In genomic region chr17:48052956-48053757, GRCh38 we compare ENCODE assay signal across 8 cellular contexts. TPM values are rescaled to one million over a fixed set of nuclear protein-coding genes. Genes with fewer than 3 reads are reported as not detected.
DNase-seq lines count a peak whose midpoint lies in the region; ATAC-seq, FAIRE-seq and TF ChIP-seq lines count a peak whose summit lies in the region.

No MANE protein-coding gene starts in this region.

- 0 out of 2 replicates have a peak overlapping the region, but pooled peaks have one; percentile 3 for H3K4me3 ChIP-seq in K562

- peaks cover 76% of the 10 kb centered on the region for H3K4me1 Mint-ChIP-seq in stimulated activated effector memory CD8-positive, alpha-beta T cell treated with anti-CD3 and anti-CD28 coated beads, Interleukin-12 subunit alpha, Interleukin-12 subunit beta, amount 100 ng/mL, for 72 hours

- peaks cover 85% of the 10 kb centered on the region for H3K79me2 ChIP-seq in K562 (ENCODE audit: control insufficient read depth, insufficient read depth, low read length)

- no peaks in the 10 kb centered on the region for H3K9me3 ChIP-seq in ES-I3 (ENCODE audit: control insufficient read depth, insufficient read depth, low read length)
- no peaks in the 10 kb centered on the region for H3K9me3 ChIP-seq in K562 (replicated peaks; ENCODE audit: control insufficient read depth, insufficient read depth, low read depth, low read length)

- H3K27ac ChIP-seq in K562 (ENCODE audit: extremely low read depth, low read depth, low read length) (peak overlapping the region; percentile 17; the same call in 1 of the 3 replicates), foreskin keratinocyte (no peak overlapping the region)

- in situ Hi-C loops in K562 (cut with MboI), result no loop called here

- no peaks in the 10 kb centered on the region for H3K27me3 ChIP-seq in K562 (ENCODE audit: control insufficient read depth in 2 of 2, insufficient read depth in 2 of 2, low read length in 2 of 2)
- no peaks in the 10 kb centered on the region for H3K27me3 ChIP-seq in foreskin keratinocyte

- POLR2A ChIA-PET in K562 (lab: Yijun Ruan, JAX), result interaction anchor here (0.6 to 1.3 kb wide), 5 partner anchors 9 to 71 kb away, joined by 3 to 4 read pairs (median 3); no protein-coding TSS in a partner anchor

- peaks cover 94% of the 10 kb centered on the region for H3K36me3 Mint-ChIP-seq in stimulated activated effector memory CD8-positive, alpha-beta T cell treated with anti-CD3 and anti-CD28 coated beads, Interleukin-12 subunit alpha, Interleukin-12 subunit beta, amount 100 ng/mL, for 72 hours

- no peak for TF ChIP-seq CTCF in K562 (IDR thresholded peaks at IDR 0.05 in 2 of 3, conservative IDR thresholded peaks at IDR 0.05 in 1 of 3; ENCODE audit: insufficient read depth in 2 of 3, low read depth in 1 of 3, low read length in 3 of 3)
- no peak for TF ChIP-seq CTCF in foreskin keratinocyte (conservative IDR thresholded peaks at IDR 0.05)

- no peak overlapping the region for H2AFZ ChIP-seq in K562 (ENCODE audit: low read depth, low read length)

- no peaks in the 10 kb centered on the region for H3K9me3 Mint-ChIP-seq in stimulated activated effector memory CD8-positive, alpha-beta T cell treated with anti-CD3 and anti-CD28 coated beads, Interleukin-12 subunit alpha, Interleukin-12 subunit beta, amount 100 ng/mL, for 72 hours

- WGBS in K562 (ENCODE audit: insufficient coverage, low coverage, missing lambda C conversion rate), result 40% methylated on average over 5 of the region's 5 CpGs

- H3K4me3 Mint-ChIP-seq in stimulated activated effector memory CD8-positive, alpha-beta T cell treated with anti-CD3 and anti-CD28 coated beads, Interleukin-12 subunit alpha, Interleukin-12 subunit beta, amount 100 ng/mL, for 72 hours, result peak overlapping the region; percentile 86

- H3K9me1 ChIP-seq in K562 (ENCODE audit: control insufficient read depth, insufficient read depth, low read length), result peaks cover 17% of the 10 kb centered on the region

- H4K20me1 ChIP-seq in K562 (replicated peaks; ENCODE audit: control insufficient read depth, insufficient read depth, low read length), result peaks cover 34% of the 10 kb centered on the region

- ATAC-seq in K562 (no peak), GM19463 (IDR thresholded peaks at IDR 0.05; ENCODE audit: unreplicated experiment) (no peak), GM18511 (IDR thresholded peaks at IDR 0.05; ENCODE audit: unreplicated experiment) (no peak), foreskin keratinocyte (no peak)
- no peak for ATAC-seq in stimulated activated effector memory CD8-positive, alpha-beta T cell treated with anti-CD3 and anti-CD28 coated beads, Interleukin-12 subunit alpha, Interleukin-12 subunit beta, amount 100 ng/mL, for 72 hours

- BruUV-seq in K562 (replicated peaks; lab: Mats Ljungman, UMichigan), result no TSS peak

- peak; percentile 58 for FAIRE-seq in K562 (lab: Jason Lieb, UNC)

- no peak for TF ChIP-seq POLR2A in K562 (conservative IDR thresholded peaks at IDR 0.05)

- intact Hi-C loops in K562 (cut with micrococcal nuclease), result no loop called here

- no peak for TF ChIP-seq RAD21 in K562 (CRISPR knock-in tag; conservative IDR thresholded peaks at IDR 0.05 in 1 of 2, IDR thresholded peaks at IDR 0.05 in 1 of 2)

- H3K27ac Mint-ChIP-seq in stimulated activated effector memory CD8-positive, alpha-beta T cell treated with anti-CD3 and anti-CD28 coated beads, Interleukin-12 subunit alpha, Interleukin-12 subunit beta, amount 100 ng/mL, for 72 hours, result peak overlapping the region; percentile 85

- H3K36me3 ChIP-seq in ES-I3 (ENCODE audit: insufficient read depth, low read length), result peaks cover 23% of the 10 kb centered on the region
- H3K36me3 ChIP-seq in K562 (ENCODE audit: control insufficient read depth, insufficient read depth, low read length), result peaks cover 73% of the 10 kb centered on the region

- CTCF ChIA-PET in K562 (lab: Yijun Ruan, JAX; ENCODE audit: low intra/inter-chr PET ratio), result no interaction called here

- H3K4me1 ChIP-seq in ES-I3 (ENCODE audit: insufficient read depth, low read length) (peaks cover 44% of the 10 kb centered on the region), K562 (replicated peaks in 1 of 2; ENCODE audit: control insufficient read depth in 2 of 2, insufficient read depth in 2 of 2, low read length in 2 of 2) (peaks cover 54 to 63% of the 10 kb centered on the region in 2 experiments), foreskin keratinocyte (peaks cover 42% of the 10 kb centered on the region)

- H3K9ac ChIP-seq in ES-I3 (ENCODE audit: low read depth, low read length) (peak overlapping the region; percentile 18), K562 (ENCODE audit: insufficient read depth in 1 of 2, low read depth in 2 of 2, low read length in 2 of 2) (peak overlapping the region; percentile 22 to 23; a peak in 3 of 4 replicates)

- TF ChIP-seq EP300 in K562 (IDR thresholded peaks at IDR 0.05; ENCODE audit: low read length), result no peak

- H3K4me2 ChIP-seq in K562 (ENCODE audit: insufficient read depth, low read length), result peak overlapping the region; percentile 53

- peak; percentile 67 for DNase-seq in NCI-H345 treated with DMSO at 0.1 percent for 48 hours (lab: John Stamatoyannopoulos, UW; ENCODE audit: unreplicated experiment)
- DNase-seq in K562 (ENCODE audit: extremely low read depth in 1 of 4, low spot score in 3 of 4), result peak in 3 of 4 experiments; percentile 20 to 57 (median 32)
- DNase-seq in iris pigment epithelial cell (ENCODE audit: low read depth), result peak; percentile 65
- no peak for DNase-seq in stimulated activated effector memory CD8-positive, alpha-beta T cell treated with anti-CD3 and anti-CD28 coated beads, Interleukin-12 subunit alpha, Interleukin-12 subunit beta, amount 100 ng/mL, for 72 hours (ENCODE audit: low spot score in 2 of 2)
- no peak for DNase-seq in foreskin keratinocyte

RNA-seq across cellular contexts. Expression of gene NFE2L1, which starts 5.0 kb away (rescaled TPM):
- total RNA-seq in K562 (2011; cell fraction: chromatin; rRNA removed; ENCODE audit: low replicate concordance), result 97.0 and 141 TPM in 2 replicates
- total RNA-seq in K562 (2011; cell fraction: nucleolus; rRNA removed), result 104 and 118 TPM in 2 replicates
- total RNA-seq in K562 (2011; cell fraction: nucleoplasm; rRNA removed), result 88.2 and 97.7 TPM in 2 replicates
- total RNA-seq in K562 (2014; rRNA removed), result 18.6 and 22.0 TPM in 2 replicates
- total RNA-seq in K562 (2014; rRNA removed; fragmentation: Illumina TruSeq; extraction: Trizol), result 38.7 and 57.0 TPM in 2 replicates
- 39.7 and 40.5 TPM in 2 replicates for total RNA-seq in K562 (2015; rRNA removed; fragmentation: Illumina TruSeq; extraction: Trizol)
- 61.4 and 67.7 TPM in 2 replicates for total RNA-seq in K562 (2021)
- 57.2 and 59.8 TPM in 2 replicates for polyA plus RNA-seq in K562 (2011; rRNA removed)
- 41.0 and 52.4 TPM in 2 replicates for polyA plus RNA-seq in K562 (2011; cell fraction: cytosol; rRNA removed)
- polyA plus RNA-seq in K562 (2011; cell fraction: nucleus; rRNA removed), result 34.1 and 41.0 TPM in 2 replicates
- polyA plus RNA-seq in K562 (2012), result 109 and 147 TPM in 2 replicates
- 68.1 and 68.6 TPM in 2 replicates for polyA plus RNA-seq in K562 (2014; fragmentation: Illumina TruSeq; extraction: Trizol)
- polyA plus RNA-seq in K562 (2014; fragmentation: Nextera tagmentation; extraction: Ambion mirVana), result 1 to 10 TPM; 2.0 to 2.8 TPM
- 40.7 and 41.4 TPM in 2 replicates for polyA plus RNA-seq in K562 (2014; rRNA removed)
- 79.5 and 101 TPM in 2 replicates for polyA minus RNA-seq in K562 (2011; rRNA and poly(A)+ RNA removed)
- 31.0 and 35.6 TPM in 2 replicates for polyA minus RNA-seq in K562 (2011; cell fraction: cytosol; rRNA and poly(A)+ RNA removed)
- polyA minus RNA-seq in K562 (2011; cell fraction: nucleus; rRNA and poly(A)+ RNA removed), result 12.5 and 16.4 TPM in 2 replicates
- total RNA-seq in foreskin keratinocyte, result 106 and 116 TPM in 2 replicates
- 58.7 and 62.8 TPM in 2 replicates for polyA plus RNA-seq in foreskin keratinocyte

RNA-seq across cellular contexts. Expression of gene COPZ2, which starts 15.6 kb away (rescaled TPM):
- 0.46 TPM in 1 of 2 replicates, not detected in the other for total RNA-seq in K562 (2011; cell fraction: chromatin; rRNA removed; ENCODE audit: low replicate concordance)
- 0.66 TPM in 1 of 2 replicates, not detected in the other for total RNA-seq in K562 (2011; cell fraction: nucleolus; rRNA removed)
- total RNA-seq in K562 (2011; cell fraction: nucleoplasm; rRNA removed), result 0.73 and 0.92 TPM in 2 replicates
- total RNA-seq in K562 (2014; rRNA removed), result not detected in 2 replicates
- total RNA-seq in K562 (2014; rRNA removed; fragmentation: Illumina TruSeq; extraction: Trizol), result not detected in 2 replicates
- total RNA-seq in K562 (2015; rRNA removed; fragmentation: Illumina TruSeq; extraction: Trizol), result not detected in 2 replicates
- 0.49 TPM in 1 of 2 replicates, not detected in the other for total RNA-seq in K562 (2021)
- polyA plus RNA-seq in K562 (2011; rRNA removed), result 0.14 and 0.22 TPM in 2 replicates
- 0.13 TPM in 1 of 2 replicates, not detected in the other for polyA plus RNA-seq in K562 (2011; cell fraction: cytosol; rRNA removed)
- polyA plus RNA-seq in K562 (2011; cell fraction: nucleus; rRNA removed), result 0.52 and 1.4 TPM in 2 replicates
- polyA plus RNA-seq in K562 (2012), result 0.78 TPM in 1 of 2 replicates, not detected in the other
- polyA plus RNA-seq in K562 (2014; fragmentation: Illumina TruSeq; extraction: Trizol), result 0.21 TPM in 1 of 2 replicates, not detected in the other
- not detected for polyA plus RNA-seq in K562 (2014; fragmentation: Nextera tagmentation; extraction: Ambion mirVana)
- not detected in 2 replicates for polyA plus RNA-seq in K562 (2014; rRNA removed)
- polyA minus RNA-seq in K562 (2011; rRNA and poly(A)+ RNA removed), result not detected in 2 replicates
- not detected in 2 replicates for polyA minus RNA-seq in K562 (2011; cell fraction: cytosol; rRNA and poly(A)+ RNA removed)
- not detected in 2 replicates for polyA minus RNA-seq in K562 (2011; cell fraction: nucleus; rRNA and poly(A)+ RNA removed)
- 16.8 and 18.0 TPM in 2 replicates for total RNA-seq in foreskin keratinocyte
- 18.3 and 23.3 TPM in 2 replicates for polyA plus RNA-seq in foreskin keratinocyte

RNA-seq across cellular contexts. Expression of gene CBX1, which starts 48.1 kb away (rescaled TPM):
- total RNA-seq in K562 (2011; cell fraction: chromatin; rRNA removed; ENCODE audit: low replicate concordance), result 5.2 and 13.9 TPM in 2 replicates
- 3.7 and 5.7 TPM in 2 replicates for total RNA-seq in K562 (2011; cell fraction: nucleolus; rRNA removed)
- 11.4 and 14.1 TPM in 2 replicates for total RNA-seq in K562 (2011; cell fraction: nucleoplasm; rRNA removed)
- 44.0 and 48.2 TPM in 2 replicates for total RNA-seq in K562 (2014; rRNA removed)
- 64.4 and 75.3 TPM in 2 replicates for total RNA-seq in K562 (2014; rRNA removed; fragmentation: Illumina TruSeq; extraction: Trizol)
- total RNA-seq in K562 (2015; rRNA removed; fragmentation: Illumina TruSeq; extraction: Trizol), result 70.4 and 76.2 TPM in 2 replicates
- 44.6 and 52.7 TPM in 2 replicates for total RNA-seq in K562 (2021)
- 31.9 and 45.0 TPM in 2 replicates for polyA plus RNA-seq in K562 (2011; rRNA removed)
- polyA plus RNA-seq in K562 (2011; cell fraction: cytosol; rRNA removed), result 10.1 and 18.3 TPM in 2 replicates
- polyA plus RNA-seq in K562 (2011; cell fraction: nucleus; rRNA removed), result 7.4 and 12.0 TPM in 2 replicates
- polyA plus RNA-seq in K562 (2012), result 50.1 and 87.7 TPM in 2 replicates
- 73.0 and 95.7 TPM in 2 replicates for polyA plus RNA-seq in K562 (2014; fragmentation: Illumina TruSeq; extraction: Trizol)
- 10 to 100 TPM; 10.6 to 13.5 TPM for polyA plus RNA-seq in K562 (2014; fragmentation: Nextera tagmentation; extraction: Ambion mirVana)
- 48.7 and 53.3 TPM in 2 replicates for polyA plus RNA-seq in K562 (2014; rRNA removed)
- 27.9 and 31.5 TPM in 2 replicates for polyA minus RNA-seq in K562 (2011; rRNA and poly(A)+ RNA removed)
- 15.0 and 16.3 TPM in 2 replicates for polyA minus RNA-seq in K562 (2011; cell fraction: cytosol; rRNA and poly(A)+ RNA removed)
- polyA minus RNA-seq in K562 (2011; cell fraction: nucleus; rRNA and poly(A)+ RNA removed), result 2.3 and 7.2 TPM in 2 replicates
- total RNA-seq in foreskin keratinocyte, result 80.2 and 99.4 TPM in 2 replicates
- polyA plus RNA-seq in foreskin keratinocyte, result 64.8 and 85.1 TPM in 2 replicates

RNA-seq across cellular contexts. Expression of gene SNX11, which starts 54.4 kb away (rescaled TPM):
- 48.4 and 61.2 TPM in 2 replicates for total RNA-seq in K562 (2011; cell fraction: chromatin; rRNA removed; ENCODE audit: low replicate concordance)
- total RNA-seq in K562 (2011; cell fraction: nucleolus; rRNA removed), result 27.6 and 39.2 TPM in 2 replicates
- 37.8 and 55.3 TPM in 2 replicates for total RNA-seq in K562 (2011; cell fraction: nucleoplasm; rRNA removed)
- total RNA-seq in K562 (2014; rRNA removed) (13.1 and 15.8 TPM in 2 replicates), K562 (2014; rRNA removed; fragmentation: Illumina TruSeq; extraction: Trizol) (16.6 and 16.8 TPM in 2 replicates), K562 (2015; rRNA removed; fragmentation: Illumina TruSeq; extraction: Trizol) (12.3 and 12.4 TPM in 2 replicates), K562 (2021) (18.0 and 18.4 TPM in 2 replicates), foreskin keratinocyte (13.8 and 15.4 TPM in 2 replicates)
- polyA plus RNA-seq in K562 (2011; rRNA removed) (22.1 and 23.3 TPM in 2 replicates), K562 (2014; fragmentation: Illumina TruSeq; extraction: Trizol) (14.9 and 16.5 TPM in 2 replicates), K562 (2014; fragmentation: Nextera tagmentation; extraction: Ambion mirVana) (10 to 100 TPM; 20.8 to 24.0 TPM), K562 (2014; rRNA removed) (15.4 and 19.2 TPM in 2 replicates), foreskin keratinocyte (13.9 and 14.7 TPM in 2 replicates)
- polyA plus RNA-seq in K562 (2011; cell fraction: cytosol; rRNA removed), result 16.6 and 20.8 TPM in 2 replicates
- 24.5 and 25.0 TPM in 2 replicates for polyA plus RNA-seq in K562 (2011; cell fraction: nucleus; rRNA removed)
- 15.0 and 16.6 TPM in 2 replicates for polyA plus RNA-seq in K562 (2012)
- 16.3 and 19.5 TPM in 2 replicates for polyA minus RNA-seq in K562 (2011; rRNA and poly(A)+ RNA removed)
- polyA minus RNA-seq in K562 (2011; cell fraction: cytosol; rRNA and poly(A)+ RNA removed), result 8.2 and 9.5 TPM in 2 replicates
- 6.7 and 8.6 TPM in 2 replicates for polyA minus RNA-seq in K562 (2011; cell fraction: nucleus; rRNA and poly(A)+ RNA removed)

Comparison
In these comparisons a context has a peak if more than half of its experiments do, and no peak if none do; other contexts are left out.
1. DNase-seq: peak in NCI-H345 treated with DMSO at 0.1 percent for 48 hours (single experiment), K562 (3 of 4) and iris pigment epithelial cell (single experiment); none in stimulated activated effector memory CD8-positive, alpha-beta T cell treated with anti-CD3 and anti-CD28 coated beads, Interleukin-12 subunit alpha, Interleukin-12 subunit beta, amount 100 ng/mL, for 72 hours (0 of 2) and foreskin keratinocyte (0 of 2).